Comparison of ENCODE assay signal across 17 cellular contexts in the genomic region with DNA sequence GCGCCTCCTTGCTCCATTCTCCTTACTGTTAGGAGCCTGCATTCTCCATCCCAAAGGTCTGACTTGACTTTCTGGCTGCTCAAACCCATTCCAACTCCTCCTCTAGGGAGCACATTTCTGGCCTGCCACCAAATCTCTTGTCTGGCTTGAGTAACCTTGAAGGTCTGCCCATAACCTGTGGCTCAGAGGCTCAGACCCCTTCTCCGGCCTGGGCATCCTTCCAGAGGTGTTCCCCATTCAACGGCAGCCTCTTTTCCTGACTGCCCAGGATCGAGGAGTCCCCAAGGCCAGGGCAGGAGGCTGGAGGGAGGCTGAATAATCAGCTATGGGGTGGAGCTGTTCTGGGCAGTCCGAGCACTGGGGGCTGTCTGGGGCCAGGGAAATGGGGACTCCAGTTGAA. TPM values are rescaled to one million over a fixed set of nuclear protein-coding genes. Genes with fewer than 3 reads are reported as not detected.
DNase-seq lines count a peak whose midpoint lies in the region; ATAC-seq, FAIRE-seq and TF ChIP-seq lines count a peak whose summit lies in the region.
"Had no signal": no experiment of that assay in that cellular context is flagged by ENCODE, and none has a peak within 500 bp of the region (broad histone marks: within the 10 kb centered on the region; RNA-seq: fewer than 3 reads in every experiment).

No MANE protein-coding gene starts in this region.

- no peak for FAIRE-seq in D721Med (lab: Jason Lieb, UNC)

- H3K27ac Mint-ChIP-seq in activated T-cell treated with anti-CD3 and anti-CD28 coated beads, Interleukin-2, amount 50 U/mL, for 72 hours, result no peak overlapping the region
- H3K27ac Mint-ChIP-seq in T-helper 17 cell, result no peak overlapping the region
- H3K27ac Mint-ChIP-seq in glutamatergic neuron (ENCODE audit: unreplicated experiment), result no peak overlapping the region
- no peak overlapping the region for H3K27ac Mint-ChIP-seq in stimulated activated naive CD8-positive, alpha-beta T cell treated with anti-CD3 and anti-CD28 coated beads, Interleukin-15, Interleukin-2, amounts not matched to agents 100 ng/mL and 50 ng/mL, for 24 hours

- no peak for TF ChIP-seq CTCF in glutamatergic neuron (IDR thresholded peaks at IDR 0.05; ENCODE audit: partially characterized antibody, unreplicated experiment)
- no peak for TF ChIP-seq CTCF in D721Med (IDR thresholded peaks at IDR 0.05; ENCODE audit: insufficient read depth, missing control alignments)

- no peak for ATAC-seq in activated T-cell treated with anti-CD3 and anti-CD28 coated beads, Interleukin-2, amount 50 U/mL, for 72 hours (replicated peaks in 1 of 2)
- ATAC-seq in T-helper 17 cell (no peak), GM21576 (IDR thresholded peaks at IDR 0.05; ENCODE audit: unreplicated experiment) (no peak)
- ATAC-seq: Right ventricle myocardium inferior had no signal

- DNase-seq in activated T-cell treated with anti-CD3 and anti-CD28 coated beads, Interleukin-2, amount 50 U/mL, for 72 hours, result no peak
- DNase-seq in activated T-cell treated with anti-CD3 and anti-CD28 coated beads for 4 hours (no peak), T-helper 17 cell (no peak), glutamatergic neuron (no peak), HPDE6-E6E7 (ENCODE audit: extremely low spot score) (no peak), D721Med (ENCODE audit: insufficient read length, low spot score) (no peak)
- DNase-seq: activated CD4-positive, alpha-beta T cell treated with anti-CD3 and anti-CD28 coated beads for 48 hours; effector memory CD4-positive, alpha-beta T cell; IMR-90; NCI-H1105; NCI-H2227 treated with DMSO at 0.1 percent for 48 hours; NK-92 treated with Interleukin-12 subunit alpha and Interleukin-12 subunit beta, amount 100 ng/mL, for 24 hours had no signal

- H3K9me3 Mint-ChIP-seq in activated T-cell treated with anti-CD3 and anti-CD28 coated beads, Interleukin-2, amount 50 U/mL, for 72 hours, result no peaks in the 10 kb centered on the region
- H3K9me3 Mint-ChIP-seq in glutamatergic neuron (ENCODE audit: unreplicated experiment), result peaks cover 1% of the 10 kb centered on the region
- no peaks in the 10 kb centered on the region for H3K9me3 Mint-ChIP-seq in stimulated activated naive CD8-positive, alpha-beta T cell treated with anti-CD3 and anti-CD28 coated beads, Interleukin-15, Interleukin-2, amounts not matched to agents 100 ng/mL and 50 ng/mL, for 24 hours

- peak overlapping the region; percentile 70 to 95 for H3K4me3 Mint-ChIP-seq in activated T-cell treated with anti-CD3 and anti-CD28 coated beads, Interleukin-2, amount 50 U/mL, for 72 hours
- H3K4me3 Mint-ChIP-seq in T-helper 17 cell (peak overlapping the region; percentile 88), glutamatergic neuron (ENCODE audit: unreplicated experiment) (peak overlapping the region; percentile 61)
- peak overlapping the region; percentile 37 for H3K4me3 Mint-ChIP-seq in stimulated activated naive CD8-positive, alpha-beta T cell treated with anti-CD3 and anti-CD28 coated beads, Interleukin-15, Interleukin-2, amounts not matched to agents 100 ng/mL and 50 ng/mL, for 24 hours

- peaks cover 3 to 16% of the 10 kb centered on the region in 2 donors for H3K36me3 Mint-ChIP-seq in activated T-cell treated with anti-CD3 and anti-CD28 coated beads, Interleukin-2, amount 50 U/mL, for 72 hours (ENCODE audit: insufficient read depth in 2 of 2)
- peaks cover 3% of the 10 kb centered on the region for H3K36me3 Mint-ChIP-seq in T-helper 17 cell (ENCODE audit: low read depth)
- no peaks in the 10 kb centered on the region for H3K36me3 Mint-ChIP-seq in glutamatergic neuron (ENCODE audit: unreplicated experiment)
- H3K36me3 Mint-ChIP-seq in stimulated activated naive CD8-positive, alpha-beta T cell treated with anti-CD3 and anti-CD28 coated beads, Interleukin-15, Interleukin-2, amounts not matched to agents 100 ng/mL and 50 ng/mL, for 24 hours (ENCODE audit: low read depth), result peaks cover 20% of the 10 kb centered on the region

- no peaks in the 10 kb centered on the region for H3K9me3 ChIP-seq in T-helper 17 cell (ENCODE audit: control insufficient read depth, low read length, poor library complexity, severe bottlenecking)
- H3K9me3 ChIP-seq: prostate gland had no signal

- H3K27me3 Mint-ChIP-seq in activated T-cell treated with anti-CD3 and anti-CD28 coated beads, Interleukin-2, amount 50 U/mL, for 72 hours (ENCODE audit: low read depth), result no peaks in the 10 kb centered on the region
- H3K27me3 Mint-ChIP-seq in T-helper 17 cell (no peaks in the 10 kb centered on the region), glutamatergic neuron (ENCODE audit: unreplicated experiment) (peaks cover 13% of the 10 kb centered on the region)
- H3K27me3 Mint-ChIP-seq in stimulated activated naive CD8-positive, alpha-beta T cell treated with anti-CD3 and anti-CD28 coated beads, Interleukin-15, Interleukin-2, amounts not matched to agents 100 ng/mL and 50 ng/mL, for 24 hours, result no peaks in the 10 kb centered on the region

- peaks cover 61% of the 10 kb centered on the region for H3K4me1 Mint-ChIP-seq in activated T-cell treated with anti-CD3 and anti-CD28 coated beads, Interleukin-2, amount 50 U/mL, for 72 hours (ENCODE audit: low read depth)
- H3K4me1 Mint-ChIP-seq in T-helper 17 cell, result peaks cover 38% of the 10 kb centered on the region
- H3K4me1 Mint-ChIP-seq in glutamatergic neuron (ENCODE audit: low read depth, unreplicated experiment), result peaks cover 10% of the 10 kb centered on the region
- peaks cover 58% of the 10 kb centered on the region for H3K4me1 Mint-ChIP-seq in stimulated activated naive CD8-positive, alpha-beta T cell treated with anti-CD3 and anti-CD28 coated beads, Interleukin-15, Interleukin-2, amounts not matched to agents 100 ng/mL and 50 ng/mL, for 24 hours (ENCODE audit: low read depth)

RNA-seq across cellular contexts. Expression of a gene that starts 2.2 kb away (rescaled TPM):
- total RNA-seq in activated T-cell treated with anti-CD3 and anti-CD28 coated beads, Interleukin-2, amount 50 U/mL, for 72 hours, result 10 to 100 TPM; 36.7 to 41.2 TPM
- total RNA-seq in T-helper 17 cell, result 10 to 100 TPM; 21.5 to 40.5 TPM
- 12.1 TPM for total RNA-seq in glutamatergic neuron (ENCODE audit: unreplicated experiment)

RNA-seq across cellular contexts. Expression of a gene that starts 7.7 kb away (rescaled TPM):
- total RNA-seq in activated T-cell treated with anti-CD3 and anti-CD28 coated beads, Interleukin-2, amount 50 U/mL, for 72 hours, result 100 to 1,000 TPM; 211 to 244 TPM
- total RNA-seq in T-helper 17 cell (100 to 1,000 TPM; 133 to 146 TPM), glutamatergic neuron (ENCODE audit: unreplicated experiment) (163 TPM)

RNA-seq across cellular contexts. Expression of a gene that starts 9.9 kb away (rescaled TPM):
- total RNA-seq in activated T-cell treated with anti-CD3 and anti-CD28 coated beads, Interleukin-2, amount 50 U/mL, for 72 hours, result 100 to 1,000 TPM in 1 of 2 donors, 10 to 100 TPM in 1; 93.3 to 120 TPM
- total RNA-seq in T-helper 17 cell, result 100 to 1,000 TPM; 251 to 262 TPM
- not detected for total RNA-seq in glutamatergic neuron (ENCODE audit: unreplicated experiment)
- total RNA-seq: cardiac muscle cell had no signal

RNA-seq across cellular contexts. Expression of a gene that starts 20.6 kb away (rescaled TPM):
- total RNA-seq in activated T-cell treated with anti-CD3 and anti-CD28 coated beads, Interleukin-2, amount 50 U/mL, for 72 hours, result under 1 TPM; 0.22 to 0.93 TPM
- total RNA-seq in T-helper 17 cell, result 1 to 10 TPM; 7.3 to 7.5 TPM
- total RNA-seq in glutamatergic neuron (ENCODE audit: unreplicated experiment), result not detected

RNA-seq across cellular contexts. Expression of a gene that starts 21.5 kb away (rescaled TPM):
- total RNA-seq in activated T-cell treated with anti-CD3 and anti-CD28 coated beads, Interleukin-2, amount 50 U/mL, for 72 hours, result 1 to 10 TPM; 3.8 to 5.0 TPM
- total RNA-seq in T-helper 17 cell (1 to 10 TPM; 4.5 to 7.5 TPM), glutamatergic neuron (ENCODE audit: unreplicated experiment) (0.07 TPM)

Comparison
In these comparisons a context has a peak if more than half of its experiments do, and no peak if none do; other contexts are left out.
1. H3K4me3 Mint-ChIP-seq: peak in every context shown above with its lines; median percentile 88 in T-helper 17 cell; 82 in activated T-cell treated with anti-CD3 and anti-CD28 coated beads, Interleukin-2, amount 50 U/mL, for 72 hours; 61 in glutamatergic neuron; 37 in stimulated activated naive CD8-positive, alpha-beta T cell treated with anti-CD3 and anti-CD28 coated beads, Interleukin-15, Interleukin-2, amounts not matched to agents 100 ng/mL and 50 ng/mL, for 24 hours.
2. RNA of a gene that starts 9.9 kb away (total RNA-seq): 251 to 262 TPM in T-helper 17 cell and 93.3 to 120 TPM in activated T-cell treated with anti-CD3 and anti-CD28 coated beads, Interleukin-2, amount 50 U/mL, for 72 hours; not detected in glutamatergic neuron (single experiment); every median in the first group is over 10 times any median in the second.